9 cellular contexts compared by ENCODE assay signal in genomic region chr5:44862808-44863207, GRCh38. TPM values are rescaled to one million over a fixed set of nuclear protein-coding genes. Genes with fewer than 3 reads are reported as not detected.
A peak's percentile ranks its signal among the peaks of the same experiment; 100 is the strongest.
DNase-seq lines count a peak whose midpoint lies in the region; ATAC-seq and FAIRE-seq lines count a peak whose summit lies in the region.
"Had no signal": no experiment of that assay in that cellular context is flagged by ENCODE, and none has a peak within 500 bp of the region (broad histone marks: within the 10 kb centered on the region; RNA-seq: fewer than 3 reads in every experiment).

No MANE protein-coding gene starts in this region.

- H3K4me3 ChIP-seq in Karpas-422 (ENCODE audit: low read length) = no peak overlapping the region
- H3K4me3 ChIP-seq: SJSA1 had no signal

- no peaks in the 10 kb centered on the region for H4K20me1 ChIP-seq in Karpas-422 (ENCODE audit: insufficient read depth, low read depth, low read length)

- H3K27ac ChIP-seq in Karpas-422 (ENCODE audit: low read length) = no peak overlapping the region
- H3K27ac ChIP-seq: SJSA1 had no signal

- H3K9me2 ChIP-seq in Karpas-422 (replicated peaks; ENCODE audit: insufficient read depth, low read length) = no peaks in the 10 kb centered on the region

- ATAC-seq in GM19023 (IDR thresholded peaks at IDR 0.05; ENCODE audit: unreplicated experiment) = peak; percentile 79
- no peak for ATAC-seq in HG03108 (IDR thresholded peaks at IDR 0.05; ENCODE audit: unreplicated experiment)
- ATAC-seq in HG03039 (IDR thresholded peaks at IDR 0.05; ENCODE audit: unreplicated experiment) = no peak
- ATAC-seq in left colon = no peak

- no peak overlapping the region for H3K4me2 ChIP-seq in Karpas-422 (ENCODE audit: low read depth, low read length, poor library complexity, severe bottlenecking)

- no peaks in the 10 kb centered on the region for H3K9me3 ChIP-seq in Karpas-422 (ENCODE audit: low read length)
- H3K9me3 ChIP-seq: SJSA1 had no signal

- no peaks in the 10 kb centered on the region for H3K36me3 ChIP-seq in Karpas-422 (ENCODE audit: insufficient read depth, low read length)
- H3K36me3 ChIP-seq: SJSA1 had no signal

- no peaks in the 10 kb centered on the region for H3K79me2 ChIP-seq in Karpas-422 (ENCODE audit: low read length)

- H3K4me1 ChIP-seq in Karpas-422 (ENCODE audit: low read length) = no peaks in the 10 kb centered on the region
- H3K4me1 ChIP-seq: SJSA1 had no signal

- H2AFZ ChIP-seq in Karpas-422 (ENCODE audit: low read length) = no peak overlapping the region

- FAIRE-seq in endometrium (lab: Jason Lieb, UNC) = peak; percentile 29

- intact Hi-C loops in left colon (cut with DNase I, micrococcal nuclease) = no loop called here

- DNase-seq in AG20443 (ENCODE audit: low spot score) (peak; percentile 7), Karpas-422 (peak; percentile 59), mesenteric fat pad (ENCODE audit: low spot score) (no peak), left colon (no peak)

- H3K27me3 ChIP-seq in Karpas-422 (ENCODE audit: low read length) = no peaks in the 10 kb centered on the region
- H3K27me3 ChIP-seq: SJSA1 had no signal

- H3K9ac ChIP-seq in Karpas-422 (ENCODE audit: low read length) = no peak overlapping the region

RNA-seq across cellular contexts. Expression of gene MRPS30, which starts 54.1 kb away (rescaled TPM):
- total RNA-seq in Karpas-422 (2014; rRNA removed; shearing (Covaris generic); ENCODE audit: low replicate concordance) = 63.9 and 71.2 TPM in 2 replicates
- total RNA-seq in mesenteric fat pad (28.5 TPM), left colon (10 to 100 TPM; 44.7 to 46.0 TPM)

Comparison
In these comparisons a context has a peak if more than half of its experiments do, and no peak if none do; other contexts are left out.
1. DNase-seq: peak in AG20443 (single experiment) and Karpas-422 (single experiment); none in mesenteric fat pad (single experiment) and left colon (0 of 2).